In the genomic region with DNA sequence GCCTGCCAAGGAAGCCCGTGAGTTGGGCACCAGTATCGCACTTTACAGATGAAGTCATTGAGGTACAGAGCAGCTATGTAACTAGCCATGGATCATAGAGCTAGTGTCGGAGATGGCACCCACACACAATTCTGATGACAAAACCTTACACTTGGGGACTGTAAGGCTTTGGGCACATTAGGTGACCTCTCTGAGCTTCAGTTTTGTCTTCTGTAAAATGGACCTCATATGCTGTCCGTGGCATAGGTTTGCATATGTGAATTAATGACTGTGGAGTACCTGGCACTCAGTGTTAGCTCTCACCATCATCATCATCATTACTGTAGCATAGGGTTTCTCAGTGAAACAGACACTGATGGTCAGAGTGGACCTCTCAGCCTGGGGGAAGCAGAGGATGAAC, we compare ENCODE assay signal across 1 cellular context.
TF ChIP-seq lines count a peak whose summit lies in the region.

No MANE protein-coding gene starts in this region.

TF ChIP-seq in H1, 55 proteins besides CTCF, POLR2A, EP300 and RAD21:
- no peak for TF ChIP-seq BACH1 (IDR thresholded peaks at IDR 0.05; ENCODE audit: low read length)
- TF ChIP-seq, protein P1, sequence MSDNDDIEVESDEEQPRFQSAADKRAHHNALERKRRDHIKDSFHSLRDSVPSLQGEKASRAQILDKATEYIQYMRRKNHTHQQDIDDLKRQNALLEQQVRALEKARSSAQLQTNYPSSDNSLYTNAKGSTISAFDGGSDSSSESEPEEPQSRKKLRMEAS (IDR thresholded peaks at IDR 0.05) = no peak
